8 cellular contexts compared by ENCODE assay signal in genomic region chr20:50957798-50958732, GRCh38. TPM values are rescaled to one million over a fixed set of nuclear protein-coding genes. Genes with fewer than 3 reads are reported as not detected.
A peak's percentile ranks its signal among the peaks of the same experiment; 100 is the strongest.
DNase-seq lines count a peak whose midpoint lies in the region; ATAC-seq and TF ChIP-seq lines count a peak whose summit lies in the region.

Gene DPM1 (minus strand): TSS chr20:50958532. CDS start chr20:50958523, 9 bp downstream.

- CTCF ChIA-PET in Calu3 (lab: Charles Lee) = interaction anchor here (0.6 to 1.8 kb wide), 14 partner anchors 13 to 985 kb away, joined by 3 to 10 read pairs (median 4); partner anchors contain the start of genes ADNP and BCAS4

- H3K4me1 Mint-ChIP-seq in Calu3 (ENCODE audit: low read depth, unreplicated experiment) = peaks cover 24% of the 10 kb centered on the region

- no peaks in the 10 kb centered on the region for H3K9me3 Mint-ChIP-seq in Calu3 (ENCODE audit: low read depth, unreplicated experiment)

- H3K27ac Mint-ChIP-seq in Calu3 (ENCODE audit: unreplicated experiment) = peak within 1 kb of the TSS; percentile 99

- H2AFZ ChIP-seq in OCI-LY3 (ENCODE audit: low read depth, low read length) = peak within 1 kb of the TSS; percentile 79

- peak within 1 kb of the TSS; percentile 100 for H3K4me3 Mint-ChIP-seq in Calu3 (ENCODE audit: low read depth, unreplicated experiment)

- under 1% methylated on average over 54 of the region's 54 CpGs for WGBS in HUES64

- peak within 1 kb of the TSS; percentile 91 for H3K4me2 ChIP-seq in OCI-LY3 (ENCODE audit: low read length)

- peaks cover 84% of the 10 kb centered on the region for H3K79me2 ChIP-seq in OCI-LY3 (ENCODE audit: low read length)

- H3K27me3 ChIP-seq in HUES64 (ENCODE audit: insufficient read depth, low read length) = no peaks in the 10 kb centered on the region
- no peaks in the 10 kb centered on the region for H3K27me3 ChIP-seq in OCI-LY3 (ENCODE audit: low read depth, low read length)

- peak; percentile 71 for ATAC-seq in GM21423 (IDR thresholded peaks at IDR 0.05; ENCODE audit: unreplicated experiment)

- H3K4me3 ChIP-seq in HUES64 (ENCODE audit: low read length) (peak within 1 kb of the TSS; percentile 91), OCI-LY3 (ENCODE audit: low read length) (peak within 1 kb of the TSS; percentile 87), epithelial cell of proximal tubule (ENCODE audit: low read depth, low read length) (peak within 1 kb of the TSS; percentile 72)

- peaks cover 23% of the 10 kb centered on the region for H4K20me1 ChIP-seq in OCI-LY3 (ENCODE audit: insufficient read depth, low read length)

- TF ChIP-seq CTCF in Calu3 (IDR thresholded peaks at IDR 0.05; ENCODE audit: unreplicated experiment) (no peak), OCI-LY3 (IDR thresholded peaks at IDR 0.05; ENCODE audit: low read depth, low read length) (no peak), epithelial cell of proximal tubule (conservative IDR thresholded peaks at IDR 0.05; ENCODE audit: low read depth, low read length) (no peak)

- BruUV-seq in Calu3 (replicated peaks; lab: Mats Ljungman, UMichigan) = no TSS peak

- H3K27ac ChIP-seq in HUES64 (ENCODE audit: low read depth, low read length) = peak within 1 kb of the TSS; percentile 72
- peak within 1 kb of the TSS; percentile 56 for H3K27ac ChIP-seq in OCI-LY3 (ENCODE audit: low read length)

- H3K9ac ChIP-seq in HUES64 (ENCODE audit: low read depth, low read length) (peak within 1 kb of the TSS; percentile 96), OCI-LY3 (ENCODE audit: low read length) (peak within 1 kb of the TSS; percentile 80)

- peak; percentile 93 for DNase-seq in Calu3
- DNase-seq in activated T-cell treated with anti-CD3 and anti-CD28 coated beads for 24 hours (ENCODE audit: low read depth) = peak; percentile 81
- DNase-seq in epithelial cell of proximal tubule (ENCODE audit: low read depth) = no peak
- DNase-seq in mucosa of gallbladder (ENCODE audit: low spot score) = peak; percentile 92
- DNase-seq in stimulated activated CD8-positive, alpha-beta memory T cell treated with anti-CD3 and anti-CD28 coated beads, Interleukin-4, amount 100 ng/mL, for 4 hours (ENCODE audit: low read depth in 2 of 2, low spot score in 1 of 2) = peak; percentile 70 to 83

- H3K9me3 ChIP-seq in HUES64 (ENCODE audit: insufficient read depth, low read depth, low read length) = no peaks in the 10 kb centered on the region
- H3K9me3 ChIP-seq in OCI-LY3 (ENCODE audit: insufficient read depth, low read length) = no peaks in the 10 kb centered on the region

- H3K36me3 Mint-ChIP-seq in Calu3 (ENCODE audit: insufficient read depth, unreplicated experiment) = peaks cover 92% of the 10 kb centered on the region

- intact Hi-C loops in Calu3 (cut with micrococcal nuclease; ENCODE audit: unreplicated experiment) = loop anchor here (5.0 kb wide), 1 partner anchor 141 kb away; no protein-coding TSS in a partner anchor

- H3K27me3 Mint-ChIP-seq in Calu3 (ENCODE audit: unreplicated experiment) = no peaks in the 10 kb centered on the region

- H3K36me3 ChIP-seq in HUES64 (ENCODE audit: insufficient read depth, low read length) = peaks cover 42% of the 10 kb centered on the region
- H3K36me3 ChIP-seq in OCI-LY3 (replicated peaks; ENCODE audit: low read depth, low read length) = peaks cover 35% of the 10 kb centered on the region

- H3K4me1 ChIP-seq in HUES64 (ENCODE audit: insufficient read depth, low read length) (peaks cover 6% of the 10 kb centered on the region; the same call in 1 of the 2 replicates), OCI-LY3 (ENCODE audit: low read length) (peaks cover 20% of the 10 kb centered on the region)

RNA-seq across cellular contexts. Expression of gene DPM1, which starts in this region (rescaled TPM):
- total RNA-seq in Calu3 (2022) (87.3 and 89.1 TPM in 2 replicates), epithelial cell of proximal tubule (72.8 and 74.3 TPM in 2 replicates), mucosa of gallbladder (31.7 TPM)
- 68.2 TPM for polyA plus RNA-seq in HUES64 (2013, experiment 1 of 2)
- 72.0 TPM for polyA plus RNA-seq in HUES64 (2013, experiment 2 of 2)
